ENCODE assay signal across 11 cellular contexts in genomic region chr12:121765573-121765972, GRCh38. TPM values are rescaled to one million over a fixed set of nuclear protein-coding genes. Genes with fewer than 3 reads are reported as not detected.
DNase-seq lines count a peak whose midpoint lies in the region; ATAC-seq and TF ChIP-seq lines count a peak whose summit lies in the region.
"Had no signal": no experiment of that assay in that cellular context is flagged by ENCODE, and none has a peak within 500 bp of the region (broad histone marks: within the 10 kb centered on the region; RNA-seq: fewer than 3 reads in every experiment).

No MANE protein-coding gene starts in this region.

- no peaks in the 10 kb centered on the region for H3K9me3 ChIP-seq in osteoblast (ENCODE audit: low read depth, low read length)

- H3K4me1 Mint-ChIP-seq in Calu3 (ENCODE audit: low read depth, unreplicated experiment): no peaks in the 10 kb centered on the region

- H3K27me3 Mint-ChIP-seq in Calu3 (ENCODE audit: unreplicated experiment): no peaks in the 10 kb centered on the region

- H4K20me1 ChIP-seq in osteoblast (ENCODE audit: insufficient read depth, low read length): peaks cover 9% of the 10 kb centered on the region

- no peaks in the 10 kb centered on the region for H3K27me3 ChIP-seq in osteoblast (ENCODE audit: insufficient read depth, low read length)

- no peaks in the 10 kb centered on the region for H3K9me3 Mint-ChIP-seq in Calu3 (ENCODE audit: low read depth, unreplicated experiment)

- H3K36me3 Mint-ChIP-seq in Calu3 (ENCODE audit: insufficient read depth, unreplicated experiment): peaks cover 12% of the 10 kb centered on the region

- no peak overlapping the region for H3K4me2 ChIP-seq in osteoblast (ENCODE audit: insufficient read depth, low read length)

- POLR2A ChIA-PET in GM10248 (lab: Yijun Ruan, JAX): interaction anchor here (0.5 to 0.6 kb wide), 2 partner anchors 9 to 215 kb away, joined by 3 to 10 read pairs; no protein-coding TSS in a partner anchor

- no peak for ATAC-seq in GM21360 (IDR thresholded peaks at IDR 0.05; ENCODE audit: unreplicated experiment)

- H3K27ac ChIP-seq in osteoblast (ENCODE audit: low read depth, low read length): no peak overlapping the region
- H3K27ac ChIP-seq: parathyroid adenoma had no signal

- H3K4me1 ChIP-seq in osteoblast (ENCODE audit: insufficient read depth, low read length): peaks cover 30% of the 10 kb centered on the region
- H3K4me1 ChIP-seq: parathyroid adenoma had no signal

- peaks cover 2% of the 10 kb centered on the region for H3K36me3 ChIP-seq in osteoblast (ENCODE audit: insufficient read depth, low read length)

- BruUV-seq in Calu3 (replicated peaks; lab: Mats Ljungman, UMichigan): no TSS peak

- H3K4me3 ChIP-seq in osteoblast (ENCODE audit: insufficient read depth, low read length): no peak overlapping the region

- CTCF ChIA-PET in Calu3 (lab: Charles Lee): interaction anchor here (0.6 to 1.2 kb wide), 5 partner anchors 28 to 213 kb away, joined by 3 to 4 read pairs (median 3); partner anchors contain the start of gene RHOF
- CTCF ChIA-PET in GM10248 (lab: Yijun Ruan, JAX): interaction anchor here (1.0 to 23.3 kb wide), 5 partner anchors 10 to 47 kb away, joined by 3 to 533 read pairs (median 5); partner anchors contain the start of gene RHOF

- no peak overlapping the region for H3K27ac Mint-ChIP-seq in Calu3 (ENCODE audit: unreplicated experiment)

- H2AFZ ChIP-seq in osteoblast (ENCODE audit: low read length): no peak overlapping the region
- H2AFZ ChIP-seq: parathyroid adenoma had no signal

- DNase-seq in Daoy (ENCODE audit: low read depth) (peak; percentile 91), NCI-H524 (lab: John Stamatoyannopoulos, UW) (peak; percentile 54 to 87), ecto neural progenitor cell (ENCODE audit: low spot score) (peak; percentile 43), osteoblast (ENCODE audit: insufficient read length, low spot score, missing footprints) (peak; percentile 92), Calu3 (no peak), GM10248 (ENCODE audit: extremely low spot score) (no peak), NCI-H1436 treated with DMSO at 0.1 percent for 48 hours (lab: John Stamatoyannopoulos, UW) (no peak)
- DNase-seq: activated CD4-positive, CD25-positive, alpha-beta regulatory T cell; NCI-H774 had no signal

- intact Hi-C loops in Calu3 (cut with micrococcal nuclease; ENCODE audit: unreplicated experiment): no loop called here

- no peak for TF ChIP-seq CTCF in osteoblast (IDR thresholded peaks at IDR 0.05; ENCODE audit: extremely low read depth, low read depth, low read length)
- no peak for TF ChIP-seq CTCF in Calu3 (IDR thresholded peaks at IDR 0.05; ENCODE audit: unreplicated experiment)
- TF ChIP-seq CTCF in GM10248 (IDR thresholded peaks at IDR 0.05; ENCODE audit: control extremely low read depth, extremely low read depth, low read depth, missing control alignments): no peak

- no peak overlapping the region for H3K4me3 Mint-ChIP-seq in Calu3 (ENCODE audit: low read depth, unreplicated experiment)

- no peaks in the 10 kb centered on the region for H3K79me2 ChIP-seq in osteoblast (ENCODE audit: insufficient read depth, low read length)
- H3K79me2 ChIP-seq: parathyroid adenoma had no signal

RNA-seq across cellular contexts. Expression of gene RHOF, which starts 27.9 kb away (rescaled TPM):
- total RNA-seq in Daoy (2014; rRNA removed; shearing (Covaris generic)): 16.1 and 19.1 TPM in 2 replicates
- total RNA-seq in osteoblast (6.2 and 8.3 TPM in 2 replicates), Calu3 (2022) (73.9 and 121 TPM in 2 replicates)

RNA-seq across cellular contexts. Expression of gene SETD1B, which starts 38.2 kb away (rescaled TPM):
- 2.3 and 2.6 TPM in 2 replicates for total RNA-seq in Daoy (2014; rRNA removed; shearing (Covaris generic))
- total RNA-seq in osteoblast (5.0 and 5.8 TPM in 2 replicates), Calu3 (2022) (32.2 and 33.1 TPM in 2 replicates)

RNA-seq across cellular contexts. Expression of gene TMEM120B, which starts 53.0 kb away (rescaled TPM):
- total RNA-seq in Daoy (2014; rRNA removed; shearing (Covaris generic)): 2.3 and 3.9 TPM in 2 replicates
- total RNA-seq in osteoblast (8.3 TPM in 2 replicates), Calu3 (2022) (23.2 and 25.3 TPM in 2 replicates)

Comparison
In these comparisons a context has a peak if more than half of its experiments do, and no peak if none do; other contexts are left out.
1. DNase-seq: peak in Daoy (single experiment), NCI-H524 (2 of 2), ecto neural progenitor cell (single experiment) and osteoblast (single experiment); none in Calu3 (single experiment), GM10248 (single experiment) and NCI-H1436 treated with DMSO at 0.1 percent for 48 hours (single experiment).